8 cellular contexts compared by ENCODE assay signal in the genomic region with DNA sequence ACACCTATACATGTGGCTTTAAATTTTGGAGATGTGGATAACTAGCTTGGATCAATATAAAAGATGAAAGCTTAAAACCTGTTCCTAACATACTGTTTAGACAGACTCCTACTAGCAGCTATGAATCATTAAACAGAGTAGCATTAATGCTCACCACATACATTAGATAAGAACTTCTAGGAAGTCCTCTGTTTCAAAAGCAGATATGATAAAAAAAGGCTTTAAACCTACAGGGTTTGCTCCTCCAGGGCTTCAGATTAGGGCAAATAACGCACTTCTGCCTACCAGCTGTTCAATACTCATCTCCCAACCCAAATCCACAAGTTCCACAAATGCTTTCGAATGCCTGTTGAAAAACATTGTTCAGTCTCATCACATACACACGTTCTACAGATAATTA. TPM values are rescaled to one million over a fixed set of nuclear protein-coding genes. Genes with fewer than 3 reads are reported as not detected.
DNase-seq lines count a peak whose midpoint lies in the region; ATAC-seq and TF ChIP-seq lines count a peak whose summit lies in the region.

No MANE protein-coding gene starts in this region.

- H3K27me3 ChIP-seq in NT2/D1 (ENCODE audit: insufficient read depth, insufficient read length) (no peaks in the 10 kb centered on the region), duodenal mucosa (ENCODE audit: control insufficient read depth in 1 of 2, insufficient read depth in 2 of 2, low read length in 2 of 2) (no peaks in the 10 kb centered on the region)

- no peaks in the 10 kb centered on the region for H3K9me3 ChIP-seq in NT2/D1 (ENCODE audit: insufficient read depth, low read length)
- no peaks in the 10 kb centered on the region for H3K9me3 ChIP-seq in duodenal mucosa (ENCODE audit: control insufficient read depth in 1 of 2, low read length in 2 of 2)

- H3K4me1 Mint-ChIP-seq in nephron: peaks cover 25% of the 10 kb centered on the region

- H3K4me3 Mint-ChIP-seq in nephron: peak overlapping the region; percentile 83 to 91 (median 88)

- no peaks in the 10 kb centered on the region for H3K36me3 ChIP-seq in NT2/D1 (ENCODE audit: insufficient read depth, insufficient read length, low read length)
- H3K36me3 ChIP-seq in duodenal mucosa (ENCODE audit: control insufficient read depth in 1 of 2, insufficient read depth in 2 of 2, low read length in 2 of 2): no peaks in the 10 kb centered on the region

- intact Hi-C loops in posterior vena cava (cut with DNase I): loop anchor here in 1 of 2 donors (5.0 kb wide), 1 partner anchor 169 kb away; no protein-coding TSS in a partner anchor

- no peaks in the 10 kb centered on the region for H3K36me3 Mint-ChIP-seq in nephron (ENCODE audit: low read depth)

- ATAC-seq in GM19467 (IDR thresholded peaks at IDR 0.05; ENCODE audit: unreplicated experiment) (no peak), HG02610 (IDR thresholded peaks at IDR 0.05; ENCODE audit: unreplicated experiment) (no peak)

- H3K9ac ChIP-seq in NT2/D1 (ENCODE audit: insufficient read length, low read depth) (peak overlapping the region; percentile 92), duodenal mucosa (ENCODE audit: low read depth in 1 of 2, low read length in 2 of 2) (peak overlapping the region; percentile 73 to 77)

- no peaks in the 10 kb centered on the region for H3K9me3 Mint-ChIP-seq in nephron

- H3K27me3 Mint-ChIP-seq in nephron (ENCODE audit: low read depth): no peaks in the 10 kb centered on the region

- H3K4me1 ChIP-seq in NT2/D1 (ENCODE audit: insufficient read depth, insufficient read length) (no peaks in the 10 kb centered on the region), duodenal mucosa (ENCODE audit: control insufficient read depth in 1 of 2, insufficient read depth in 2 of 2, low read length in 2 of 2) (peaks cover 32 to 36% of the 10 kb centered on the region in 2 donors)

- H3K27ac Mint-ChIP-seq in nephron: peak overlapping the region; percentile 72 to 83 (median 73)

- no peak for TF ChIP-seq CTCF in nephron (IDR thresholded peaks at IDR 0.05; ENCODE audit: unreplicated experiment in 3 of 3)

- no peak overlapping the region for H3K27ac ChIP-seq in duodenal mucosa (ENCODE audit: low read depth, low read length)

- in situ Hi-C loops in G401 (cut with HindIII; ENCODE audit: low sequenced_read_pairs): no loop called here

- H3K4me3 ChIP-seq in NT2/D1 (ENCODE audit: insufficient read length, low read depth) (peak overlapping the region; percentile 88), duodenal mucosa (ENCODE audit: low read depth in 1 of 2, low read length in 2 of 2) (peak overlapping the region; percentile 90 to 91)

- peak; percentile 26 for DNase-seq in G401 (ENCODE audit: low spot score)
- no peak for DNase-seq in NT2/D1 (ENCODE audit: low read depth, low spot score)
- no peak for DNase-seq in posterior vena cava (ENCODE audit: low spot score)
- DNase-seq in iPS-NIHi7 (ENCODE audit: extremely low spot score): no peak

RNA-seq across cellular contexts. Expression of gene REPS1, which starts 1.5 kb away (rescaled TPM):
- 38.8 and 46.0 TPM in 2 replicates for total RNA-seq in G401 (2014; rRNA removed; shearing (Covaris generic))
- total RNA-seq in posterior vena cava: 10 to 100 TPM; 28.5 to 28.7 TPM

RNA-seq across cellular contexts. Expression of gene ABRACL, which starts 42.0 kb away (rescaled TPM):
- 46.0 and 72.8 TPM in 2 replicates for total RNA-seq in G401 (2014; rRNA removed; shearing (Covaris generic))
- total RNA-seq in posterior vena cava: 10 to 100 TPM; 15.0 to 16.2 TPM
